ENCODE assay signal across 8 cellular contexts in genomic region chr2:222655406-222655747, GRCh38. TPM values are rescaled to one million over a fixed set of nuclear protein-coding genes. Genes with fewer than 3 reads are reported as not detected.
DNase-seq lines count a peak whose midpoint lies in the region; ATAC-seq lines count a peak whose summit lies in the region.

No MANE protein-coding gene starts in this region.

- intact Hi-C loops in left colon (cut with DNase I, micrococcal nuclease): no loop called here

- peak; percentile 3 for ATAC-seq in HG02763 (IDR thresholded peaks at IDR 0.05; ENCODE audit: unreplicated experiment)
- peak; percentile 29 for ATAC-seq in left colon

- H3K27ac ChIP-seq in temporal lobe (ENCODE audit: low read depth, low read length): peak overlapping the region; percentile 93

- DNase-seq in SHP77 (lab: John Stamatoyannopoulos, UW) (peak; percentile 20 to 35), SHP77 treated with DMSO at 0.1 percent for 48 hours (lab: John Stamatoyannopoulos, UW) (no peak), NCI-H226 (peak; percentile 34), astrocyte of the hippocampus (ENCODE audit: low read depth, low spot score) (peak; percentile 42), left colon (peak in 1 of 2 donors; percentile 42), inferior parietal cortex (ENCODE audit: extremely low spot score) (no peak)

RNA-seq across cellular contexts. Expression of gene FARSB, which starts 0.5 kb away (rescaled TPM):
- total RNA-seq in left colon (10 to 100 TPM; 19.2 to 27.3 TPM), temporal lobe (25.1 TPM)

RNA-seq across cellular contexts. Expression of gene MOGAT1, which starts 16.1 kb away (rescaled TPM):
- total RNA-seq in left colon (under 1 TPM in 1 of 2 donors, not detected in 1; 0.25 TPM), temporal lobe (not detected)

Comparison
In these comparisons a context has a peak if more than half of its experiments do, and no peak if none do; other contexts are left out.
1. DNase-seq: peak in SHP77 (2 of 2), NCI-H226 (single experiment) and astrocyte of the hippocampus (single experiment); none in SHP77 treated with DMSO at 0.1 percent for 48 hours (single experiment) and inferior parietal cortex (single experiment).